22 cellular contexts compared by ENCODE assay signal in genomic region chr6:169312658-169313346, GRCh38. TPM values are rescaled to one million over a fixed set of nuclear protein-coding genes. Genes with fewer than 3 reads are reported as not detected.
DNase-seq lines count a peak whose midpoint lies in the region; TF ChIP-seq lines count a peak whose summit lies in the region.
"Had no signal": no experiment of that assay in that cellular context is flagged by ENCODE, and none has a peak within 500 bp of the region (broad histone marks: within the 10 kb centered on the region; RNA-seq: fewer than 3 reads in every experiment).

No MANE protein-coding gene starts in this region.

- 41 to 50% (median 48%) methylated on average over 14 of the region's 14 CpGs for WGBS in ovary, 3 donors

- TF ChIP-seq CTCF in ovary (IDR thresholded peaks at IDR 0.05) = no peak

- intact Hi-C loops in ovary (cut with DNase I) = no loop called here

- no peaks in the 10 kb centered on the region for H3K36me3 ChIP-seq in ovary
- H3K36me3 ChIP-seq: heart right ventricle, neutrophil had no signal

- H3K4me3 ChIP-seq in ovary = no peak overlapping the region
- H3K4me3 ChIP-seq: body of pancreas, heart right ventricle had no signal

- TF ChIP-seq EP300 in ovary (IDR thresholded peaks at IDR 0.05) = no peak

- in situ Hi-C loops in KBM-7 (cut with MboI; ENCODE audit: low pct_unique_long_range_greater_than_20kb, low sequenced_read_pairs) = no loop called here

- H3K4me1 ChIP-seq in ovary (ENCODE audit: insufficient read depth) = no peaks in the 10 kb centered on the region
- H3K4me1 ChIP-seq: body of pancreas, heart right ventricle had no signal

- H3K27me3 ChIP-seq in ovary = no peaks in the 10 kb centered on the region
- H3K27me3 ChIP-seq: body of pancreas, heart right ventricle, neutrophil had no signal

- TF ChIP-seq POLR2A in ovary (IDR thresholded peaks at IDR 0.05) = no peak

- no peak overlapping the region for H3K27ac ChIP-seq in ovary
- H3K27ac ChIP-seq: body of pancreas, heart right ventricle, neutrophil had no signal

- H3K9me3 ChIP-seq in ovary = no peaks in the 10 kb centered on the region
- H3K9me3 ChIP-seq: body of pancreas, neutrophil had no signal

- DNase-seq in NCI-H1417 (lab: John Stamatoyannopoulos, UW) (peak in 2 of 3 experiments; percentile 2 to 37), NCI-H1417 treated with DMSO at 0.1 percent for 48 hours (lab: John Stamatoyannopoulos, UW) (no peak), KBM-7 (peak; percentile 17), cerebellar cortex (ENCODE audit: low spot score) (peak; percentile 34), ovary (peak in 3 of 5 donors; percentile 43 to 58 (median 50)), SKM-1 treated with dmso at 0.1 percent for 144 hours (lab: John Stamatoyannopoulos, UW; ENCODE audit: unreplicated experiment) (no peak), occipital lobe (lab: John Stamatoyannopoulos, UW) (no peak), activated T-cell treated with anti-CD3 and anti-CD28 coated beads for 4 hours (no peak)
- DNase-seq: activated CD4-positive, alpha-beta T cell treated with anti-CD3 and anti-CD28 coated beads for 48 hours; activated naive CD8-positive, alpha-beta T cell treated with anti-CD3 and anti-CD28 coated beads for 36 hours; body of pancreas; C1 segment of cervical spinal cord; GOT3; heart right ventricle; Kasumi-1; NCI-H1048; NCI-H2171; NCI-H526 treated with DMSO at 0.1 percent for 48 hours; stimulated activated CD8-positive, alpha-beta memory T cell treated with anti-CD3 and anti-CD28 coated beads, Interleukin-4, amount 100 ng/mL, for 48 hours; SW 1271 had no signal

RNA-seq across cellular contexts. Expression of gene THBS2, which starts 59.2 kb away (rescaled TPM):
- total RNA-seq in ovary (100 to 1,000 TPM in 1 of 7 donors, 10 to 100 TPM in 6; 38.0 to 151 (median 72.8) TPM), occipital lobe (15.8 TPM)
- polyA plus RNA-seq in ovary = 10 to 100 TPM; 26.5 to 65.3 TPM
- total RNA-seq: activated naive CD8-positive, alpha-beta T cell treated with anti-CD3 and anti-CD28 coated beads for 36 hours; activated T-helper 2 cell treated with anti-CD3 and anti-CD28 coated beads, Interferon-gamma antibody, Interleukin-2, Interleukin-4, amounts not matched to agents 10 μg/mL and 5 μg/mL and 100 μg/mL, durations not matched to agents 14 hours and 24 hours and 36 hours had no signal

Comparison
In these comparisons a context has a peak if more than half of its experiments do, and no peak if none do; other contexts are left out.
1. DNase-seq: peak in NCI-H1417 (2 of 3), KBM-7 (single experiment), cerebellar cortex (single experiment) and ovary (3 of 5); none in NCI-H1417 treated with DMSO at 0.1 percent for 48 hours (single experiment), SKM-1 treated with dmso at 0.1 percent for 144 hours (single experiment), occipital lobe (single experiment) and activated T-cell treated with anti-CD3 and anti-CD28 coated beads for 4 hours (single experiment).